ENCODE assay signal across 1 cellular context in the genomic region with DNA sequence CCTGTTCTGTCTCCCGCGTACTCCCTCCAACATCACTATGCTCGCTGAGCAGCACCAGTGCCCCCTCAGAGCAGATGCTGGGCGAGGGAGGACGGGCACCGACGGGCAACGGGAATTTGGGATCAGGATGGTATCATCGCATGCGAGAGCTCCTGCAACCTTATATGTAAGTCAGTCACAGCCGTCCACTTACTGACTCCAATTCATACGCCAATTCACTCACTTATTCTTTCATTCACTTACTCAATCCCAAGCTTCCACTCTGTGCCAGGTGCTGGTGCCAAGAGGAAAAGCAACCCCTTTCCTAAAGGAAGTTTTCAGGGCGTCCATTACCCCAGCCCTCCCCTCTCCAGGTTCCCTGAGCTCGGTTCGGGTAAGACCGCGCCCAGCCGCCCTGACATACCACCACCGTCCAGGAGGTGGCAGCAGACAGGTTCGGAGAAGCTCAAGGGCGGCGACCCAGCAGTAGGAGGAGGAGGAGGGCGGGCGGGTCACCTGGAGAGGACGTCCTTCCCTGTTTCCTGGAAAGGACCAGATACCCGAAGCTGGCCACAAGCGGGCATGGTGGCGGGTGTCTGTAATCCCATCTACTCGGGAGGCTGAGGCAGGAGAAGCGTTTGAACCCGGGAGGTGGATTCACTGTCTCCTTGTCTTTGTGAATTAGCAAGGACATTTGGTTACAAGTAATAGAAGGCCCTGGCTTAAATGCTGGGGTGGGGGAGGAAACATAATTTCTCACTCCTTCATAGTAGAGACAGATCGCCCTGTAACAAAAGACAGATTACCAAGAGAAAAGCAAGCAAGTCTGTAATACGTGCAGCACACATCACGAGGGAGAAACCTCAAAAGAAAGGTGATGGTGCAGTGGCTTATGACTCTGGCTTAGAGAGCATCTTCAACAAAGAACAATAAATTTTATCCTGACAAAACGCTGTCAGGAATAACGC.
A peak's percentile ranks its signal among the peaks of the same experiment; 100 is the strongest.
TF ChIP-seq lines count a peak whose summit lies in the region.

No MANE protein-coding gene starts in this region.

TF ChIP-seq in HEK293, 187 proteins besides CTCF, POLR2A, EP300 and RAD21 (continued from another document):
- 0 out of 2 replicates have a peak, but pooled peaks have one; percentile 44 for TF ChIP-seq KLF9 (tag by site-specific recombination; IDR thresholded peaks at IDR 0.05; ENCODE audit: low read depth)
- TF ChIP-seq YY1 (tag by site-specific recombination; IDR thresholded peaks at IDR 0.05), result no peak
- no peak for TF ChIP-seq ZBTB7A (tag by site-specific recombination; IDR thresholded peaks at IDR 0.05; ENCODE audit: low read depth)
- TF ChIP-seq, protein P1, sequence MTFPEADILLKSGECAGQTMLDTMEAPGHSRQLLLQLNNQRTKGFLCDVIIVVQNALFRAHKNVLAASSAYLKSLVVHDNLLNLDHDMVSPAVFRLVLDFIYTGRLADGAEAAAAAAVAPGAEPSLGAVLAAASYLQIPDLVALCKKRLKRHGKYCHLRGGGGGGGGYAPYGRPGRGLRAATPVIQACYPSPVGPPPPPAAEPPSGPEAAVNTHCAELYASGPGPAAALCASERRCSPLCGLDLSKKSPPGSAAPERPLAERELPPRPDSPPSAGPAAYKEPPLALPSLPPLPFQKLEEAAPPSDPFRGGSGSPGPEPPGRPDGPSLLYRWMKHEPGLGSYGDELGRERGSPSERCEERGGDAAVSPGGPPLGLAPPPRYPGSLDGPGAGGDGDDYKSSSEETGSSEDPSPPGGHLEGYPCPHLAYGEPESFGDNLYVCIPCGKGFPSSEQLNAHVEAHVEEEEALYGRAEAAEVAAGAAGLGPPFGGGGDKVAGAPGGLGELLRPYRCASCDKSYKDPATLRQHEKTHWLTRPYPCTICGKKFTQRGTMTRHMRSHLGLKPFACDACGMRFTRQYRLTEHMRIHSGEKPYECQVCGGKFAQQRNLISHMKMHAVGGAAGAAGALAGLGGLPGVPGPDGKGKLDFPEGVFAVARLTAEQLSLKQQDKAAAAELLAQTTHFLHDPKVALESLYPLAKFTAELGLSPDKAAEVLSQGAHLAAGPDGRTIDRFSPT (tag by site-specific recombination; IDR thresholded peaks at IDR 0.05), result no peak
- TF ChIP-seq ZNF174 (tag by site-specific recombination; IDR thresholded peaks at IDR 0.05), result no peak
- peak; percentile 18; the same call in 1 of the 2 replicates for TF ChIP-seq IKZF3 (tag by site-specific recombination; IDR thresholded peaks at IDR 0.05)
- no peak for TF ChIP-seq ZNF121 (tag by site-specific recombination; IDR thresholded peaks at IDR 0.05)
- TF ChIP-seq, protein P2, sequence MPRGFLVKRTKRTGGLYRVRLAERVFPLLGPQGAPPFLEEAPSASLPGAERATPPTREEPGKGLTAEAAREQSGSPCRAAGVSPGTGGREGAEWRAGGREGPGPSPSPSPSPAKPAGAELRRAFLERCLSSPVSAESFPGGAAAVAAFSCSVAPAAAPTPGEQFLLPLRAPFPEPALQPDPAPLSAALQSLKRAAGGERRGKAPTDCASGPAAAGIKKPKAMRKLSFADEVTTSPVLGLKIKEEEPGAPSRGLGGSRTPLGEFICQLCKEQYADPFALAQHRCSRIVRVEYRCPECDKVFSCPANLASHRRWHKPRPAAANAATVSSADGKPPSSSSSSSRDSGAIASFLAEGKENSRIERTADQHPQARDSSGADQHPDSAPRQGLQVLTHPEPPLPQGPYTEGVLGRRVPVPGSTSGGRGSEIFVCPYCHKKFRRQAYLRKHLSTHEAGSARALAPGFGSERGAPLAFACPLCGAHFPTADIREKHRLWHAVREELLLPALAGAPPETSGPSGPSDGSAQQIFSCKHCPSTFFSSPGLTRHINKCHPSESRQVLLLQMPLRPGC (tag by site-specific recombination; IDR thresholded peaks at IDR 0.05), result no peak
- TF ChIP-seq, protein P3, sequence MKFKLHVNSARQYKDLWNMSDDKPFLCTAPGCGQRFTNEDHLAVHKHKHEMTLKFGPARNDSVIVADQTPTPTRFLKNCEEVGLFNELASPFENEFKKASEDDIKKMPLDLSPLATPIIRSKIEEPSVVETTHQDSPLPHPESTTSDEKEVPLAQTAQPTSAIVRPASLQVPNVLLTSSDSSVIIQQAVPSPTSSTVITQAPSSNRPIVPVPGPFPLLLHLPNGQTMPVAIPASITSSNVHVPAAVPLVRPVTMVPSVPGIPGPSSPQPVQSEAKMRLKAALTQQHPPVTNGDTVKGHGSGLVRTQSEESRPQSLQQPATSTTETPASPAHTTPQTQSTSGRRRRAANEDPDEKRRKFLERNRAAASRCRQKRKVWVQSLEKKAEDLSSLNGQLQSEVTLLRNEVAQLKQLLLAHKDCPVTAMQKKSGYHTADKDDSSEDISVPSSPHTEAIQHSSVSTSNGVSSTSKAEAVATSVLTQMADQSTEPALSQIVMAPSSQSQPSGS (tag by site-specific recombination; IDR thresholded peaks at IDR 0.05; ENCODE audit: low read depth), result no peak
- no peak for TF ChIP-seq MYNN (tag by site-specific recombination; IDR thresholded peaks at IDR 0.05; ENCODE audit: borderline replicate concordance)
- TF ChIP-seq ZNF37A (tag by site-specific recombination; IDR thresholded peaks at IDR 0.05), result no peak
- no peak for TF ChIP-seq HOXD13 (CRISPR knock-in tag; IDR thresholded peaks at IDR 0.05; ENCODE audit: borderline replicate concordance)
- no peak for TF ChIP-seq ZNF354C (tag by site-specific recombination; IDR thresholded peaks at IDR 0.05; ENCODE audit: borderline replicate concordance, low read depth)
- TF ChIP-seq, protein P4, sequence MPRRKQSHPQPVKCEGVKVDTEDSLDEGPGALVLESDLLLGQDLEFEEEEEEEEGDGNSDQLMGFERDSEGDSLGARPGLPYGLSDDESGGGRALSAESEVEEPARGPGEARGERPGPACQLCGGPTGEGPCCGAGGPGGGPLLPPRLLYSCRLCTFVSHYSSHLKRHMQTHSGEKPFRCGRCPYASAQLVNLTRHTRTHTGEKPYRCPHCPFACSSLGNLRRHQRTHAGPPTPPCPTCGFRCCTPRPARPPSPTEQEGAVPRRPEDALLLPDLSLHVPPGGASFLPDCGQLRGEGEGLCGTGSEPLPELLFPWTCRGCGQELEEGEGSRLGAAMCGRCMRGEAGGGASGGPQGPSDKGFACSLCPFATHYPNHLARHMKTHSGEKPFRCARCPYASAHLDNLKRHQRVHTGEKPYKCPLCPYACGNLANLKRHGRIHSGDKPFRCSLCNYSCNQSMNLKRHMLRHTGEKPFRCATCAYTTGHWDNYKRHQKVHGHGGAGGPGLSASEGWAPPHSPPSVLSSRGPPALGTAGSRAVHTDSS (tag by site-specific recombination; IDR thresholded peaks at IDR 0.05), result peak; percentile 81
- TF ChIP-seq ZNF16 (tag by site-specific recombination; IDR thresholded peaks at IDR 0.05; ENCODE audit: low read depth), result no peak
- TF ChIP-seq ZNF23 (tag by site-specific recombination; IDR thresholded peaks at IDR 0.05; ENCODE audit: borderline replicate concordance), result no peak
- TF ChIP-seq KLF8 (tag by site-specific recombination; IDR thresholded peaks at IDR 0.05), result peak; percentile 75
- no peak for TF ChIP-seq ZXDB (tag by site-specific recombination; IDR thresholded peaks at IDR 0.05)
- TF ChIP-seq, protein P5, sequence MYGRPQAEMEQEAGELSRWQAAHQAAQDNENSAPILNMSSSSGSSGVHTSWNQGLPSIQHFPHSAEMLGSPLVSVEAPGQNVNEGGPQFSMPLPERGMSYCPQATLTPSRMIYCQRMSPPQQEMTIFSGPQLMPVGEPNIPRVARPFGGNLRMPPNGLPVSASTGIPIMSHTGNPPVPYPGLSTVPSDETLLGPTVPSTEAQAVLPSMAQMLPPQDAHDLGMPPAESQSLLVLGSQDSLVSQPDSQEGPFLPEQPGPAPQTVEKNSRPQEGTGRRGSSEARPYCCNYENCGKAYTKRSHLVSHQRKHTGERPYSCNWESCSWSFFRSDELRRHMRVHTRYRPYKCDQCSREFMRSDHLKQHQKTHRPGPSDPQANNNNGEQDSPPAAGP (tag by site-specific recombination; IDR thresholded peaks at IDR 0.05), result no peak
- no peak for TF ChIP-seq ZNF341 (tag by site-specific recombination; IDR thresholded peaks at IDR 0.05; ENCODE audit: low read depth)
- TF ChIP-seq ZNF133 (tag by site-specific recombination; IDR thresholded peaks at IDR 0.05), result no peak
- no peak for TF ChIP-seq BCL11B (tag by site-specific recombination; IDR thresholded peaks at IDR 0.05; ENCODE audit: low read depth)
- no peak for TF ChIP-seq GLIS1 (tag by site-specific recombination; IDR thresholded peaks at IDR 0.05)
- TF ChIP-seq SP7 (tag by site-specific recombination; IDR thresholded peaks at IDR 0.05), result 0 out of 2 replicates have a peak, but pooled peaks have one; percentile 39
- no peak for TF ChIP-seq ZNF791 (tag by site-specific recombination; IDR thresholded peaks at IDR 0.05)
- TF ChIP-seq ZNF138 (tag by site-specific recombination; IDR thresholded peaks at IDR 0.05; ENCODE audit: borderline replicate concordance), result no peak
- no peak for TF ChIP-seq ZNF19 (tag by site-specific recombination; IDR thresholded peaks at IDR 0.05; ENCODE audit: low read depth)
